ENCODE assay signal across 1 cellular context in genomic region chr12:106955377-106956047, GRCh38.
TF ChIP-seq lines count a peak whose summit lies in the region.

Gene TMEM263 (plus strand): TSS chr12:106955907. CDS start chr12:106967117, 11,210 bp downstream.

TF ChIP-seq in GM23338, 12 proteins besides CTCF, POLR2A, EP300 and RAD21 (continued from another document):
- TF ChIP-seq, protein P1, sequence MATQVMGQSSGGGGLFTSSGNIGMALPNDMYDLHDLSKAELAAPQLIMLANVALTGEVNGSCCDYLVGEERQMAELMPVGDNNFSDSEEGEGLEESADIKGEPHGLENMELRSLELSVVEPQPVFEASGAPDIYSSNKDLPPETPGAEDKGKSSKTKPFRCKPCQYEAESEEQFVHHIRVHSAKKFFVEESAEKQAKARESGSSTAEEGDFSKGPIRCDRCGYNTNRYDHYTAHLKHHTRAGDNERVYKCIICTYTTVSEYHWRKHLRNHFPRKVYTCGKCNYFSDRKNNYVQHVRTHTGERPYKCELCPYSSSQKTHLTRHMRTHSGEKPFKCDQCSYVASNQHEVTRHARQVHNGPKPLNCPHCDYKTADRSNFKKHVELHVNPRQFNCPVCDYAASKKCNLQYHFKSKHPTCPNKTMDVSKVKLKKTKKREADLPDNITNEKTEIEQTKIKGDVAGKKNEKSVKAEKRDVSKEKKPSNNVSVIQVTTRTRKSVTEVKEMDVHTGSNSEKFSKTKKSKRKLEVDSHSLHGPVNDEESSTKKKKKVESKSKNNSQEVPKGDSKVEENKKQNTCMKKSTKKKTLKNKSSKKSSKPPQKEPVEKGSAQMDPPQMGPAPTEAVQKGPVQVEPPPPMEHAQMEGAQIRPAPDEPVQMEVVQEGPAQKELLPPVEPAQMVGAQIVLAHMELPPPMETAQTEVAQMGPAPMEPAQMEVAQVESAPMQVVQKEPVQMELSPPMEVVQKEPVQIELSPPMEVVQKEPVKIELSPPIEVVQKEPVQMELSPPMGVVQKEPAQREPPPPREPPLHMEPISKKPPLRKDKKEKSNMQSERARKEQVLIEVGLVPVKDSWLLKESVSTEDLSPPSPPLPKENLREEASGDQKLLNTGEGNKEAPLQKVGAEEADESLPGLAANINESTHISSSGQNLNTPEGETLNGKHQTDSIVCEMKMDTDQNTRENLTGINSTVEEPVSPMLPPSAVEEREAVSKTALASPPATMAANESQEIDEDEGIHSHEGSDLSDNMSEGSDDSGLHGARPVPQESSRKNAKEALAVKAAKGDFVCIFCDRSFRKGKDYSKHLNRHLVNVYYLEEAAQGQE (IDR thresholded peaks at IDR 0.05; ENCODE audit: unreplicated experiment) = no peak
- TF ChIP-seq JUNB (IDR thresholded peaks at IDR 0.05; ENCODE audit: unreplicated experiment) (no peak), CREB1 (CRISPR knock-in tag; IDR thresholded peaks at IDR 0.05; ENCODE audit: low read depth) (peak; percentile 88)
- TF ChIP-seq, protein P2, sequence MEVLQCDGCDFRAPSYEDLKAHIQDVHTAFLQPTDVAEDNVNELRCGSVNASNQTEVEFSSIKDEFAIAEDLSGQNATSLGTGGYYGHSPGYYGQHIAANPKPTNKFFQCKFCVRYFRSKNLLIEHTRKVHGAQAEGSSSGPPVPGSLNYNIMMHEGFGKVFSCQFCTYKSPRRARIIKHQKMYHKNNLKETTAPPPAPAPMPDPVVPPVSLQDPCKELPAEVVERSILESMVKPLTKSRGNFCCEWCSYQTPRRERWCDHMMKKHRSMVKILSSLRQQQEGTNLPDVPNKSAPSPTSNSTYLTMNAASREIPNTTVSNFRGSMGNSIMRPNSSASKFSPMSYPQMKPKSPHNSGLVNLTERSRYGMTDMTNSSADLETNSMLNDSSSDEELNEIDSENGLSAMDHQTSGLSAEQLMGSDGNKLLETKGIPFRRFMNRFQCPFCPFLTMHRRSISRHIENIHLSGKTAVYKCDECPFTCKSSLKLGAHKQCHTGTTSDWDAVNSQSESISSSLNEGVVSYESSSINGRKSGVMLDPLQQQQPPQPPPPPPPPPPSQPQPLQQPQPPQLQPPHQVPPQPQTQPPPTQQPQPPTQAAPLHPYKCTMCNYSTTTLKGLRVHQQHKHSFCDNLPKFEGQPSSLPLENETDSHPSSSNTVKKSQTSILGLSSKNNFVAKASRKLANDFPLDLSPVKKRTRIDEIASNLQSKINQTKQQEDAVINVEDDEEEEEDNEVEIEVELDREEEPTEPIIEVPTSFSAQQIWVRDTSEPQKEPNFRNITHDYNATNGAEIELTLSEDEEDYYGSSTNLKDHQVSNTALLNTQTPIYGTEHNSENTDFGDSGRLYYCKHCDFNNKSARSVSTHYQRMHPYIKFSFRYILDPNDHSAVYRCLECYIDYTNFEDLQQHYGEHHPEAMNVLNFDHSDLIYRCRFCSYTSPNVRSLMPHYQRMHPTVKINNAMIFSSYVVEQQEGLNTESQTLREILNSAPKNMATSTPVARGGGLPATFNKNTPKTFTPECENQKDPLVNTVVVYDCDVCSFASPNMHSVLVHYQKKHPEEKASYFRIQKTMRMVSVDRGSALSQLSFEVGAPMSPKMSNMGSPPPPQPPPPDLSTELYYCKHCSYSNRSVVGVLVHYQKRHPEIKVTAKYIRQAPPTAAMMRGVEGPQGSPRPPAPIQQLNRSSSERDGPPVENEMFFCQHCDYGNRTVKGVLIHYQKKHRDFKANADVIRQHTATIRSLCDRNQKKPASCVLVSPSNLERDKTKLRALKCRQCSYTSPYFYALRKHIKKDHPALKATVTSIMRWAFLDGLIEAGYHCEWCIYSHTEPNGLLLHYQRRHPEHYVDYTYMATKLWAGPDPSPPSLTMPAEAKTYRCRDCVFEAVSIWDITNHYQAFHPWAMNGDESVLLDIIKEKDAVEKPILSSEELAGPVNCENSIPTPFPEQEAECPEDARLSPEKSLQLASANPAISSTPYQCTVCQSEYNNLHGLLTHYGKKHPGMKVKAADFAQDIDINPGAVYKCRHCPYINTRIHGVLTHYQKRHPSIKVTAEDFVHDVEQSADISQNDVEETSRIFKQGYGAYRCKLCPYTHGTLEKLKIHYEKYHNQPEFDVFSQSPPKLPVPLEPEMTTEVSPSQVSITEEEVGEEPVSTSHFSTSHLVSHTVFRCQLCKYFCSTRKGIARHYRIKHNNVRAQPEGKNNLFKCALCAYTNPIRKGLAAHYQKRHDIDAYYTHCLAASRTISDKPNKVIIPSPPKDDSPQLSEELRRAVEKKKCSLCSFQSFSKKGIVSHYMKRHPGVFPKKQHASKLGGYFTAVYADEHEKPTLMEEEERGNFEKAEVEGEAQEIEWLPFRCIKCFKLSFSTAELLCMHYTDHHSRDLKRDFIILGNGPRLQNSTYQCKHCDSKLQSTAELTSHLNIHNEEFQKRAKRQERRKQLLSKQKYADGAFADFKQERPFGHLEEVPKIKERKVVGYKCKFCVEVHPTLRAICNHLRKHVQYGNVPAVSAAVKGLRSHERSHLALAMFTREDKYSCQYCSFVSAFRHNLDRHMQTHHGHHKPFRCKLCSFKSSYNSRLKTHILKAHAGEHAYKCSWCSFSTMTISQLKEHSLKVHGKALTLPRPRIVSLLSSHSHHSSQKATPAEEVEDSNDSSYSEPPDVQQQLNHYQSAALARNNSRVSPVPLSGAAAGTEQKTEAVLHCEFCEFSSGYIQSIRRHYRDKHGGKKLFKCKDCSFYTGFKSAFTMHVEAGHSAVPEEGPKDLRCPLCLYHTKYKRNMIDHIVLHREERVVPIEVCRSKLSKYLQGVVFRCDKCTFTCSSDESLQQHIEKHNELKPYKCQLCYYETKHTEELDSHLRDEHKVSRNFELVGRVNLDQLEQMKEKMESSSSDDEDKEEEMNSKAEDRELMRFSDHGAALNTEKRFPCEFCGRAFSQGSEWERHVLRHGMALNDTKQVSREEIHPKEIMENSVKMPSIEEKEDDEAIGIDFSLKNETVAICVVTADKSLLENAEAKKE (CRISPR knock-in tag; IDR thresholded peaks at IDR 0.05) = peak; percentile 59; the same call in 1 of the 2 replicates
